ENCODE assay signal across 11 cellular contexts in the genomic region with DNA sequence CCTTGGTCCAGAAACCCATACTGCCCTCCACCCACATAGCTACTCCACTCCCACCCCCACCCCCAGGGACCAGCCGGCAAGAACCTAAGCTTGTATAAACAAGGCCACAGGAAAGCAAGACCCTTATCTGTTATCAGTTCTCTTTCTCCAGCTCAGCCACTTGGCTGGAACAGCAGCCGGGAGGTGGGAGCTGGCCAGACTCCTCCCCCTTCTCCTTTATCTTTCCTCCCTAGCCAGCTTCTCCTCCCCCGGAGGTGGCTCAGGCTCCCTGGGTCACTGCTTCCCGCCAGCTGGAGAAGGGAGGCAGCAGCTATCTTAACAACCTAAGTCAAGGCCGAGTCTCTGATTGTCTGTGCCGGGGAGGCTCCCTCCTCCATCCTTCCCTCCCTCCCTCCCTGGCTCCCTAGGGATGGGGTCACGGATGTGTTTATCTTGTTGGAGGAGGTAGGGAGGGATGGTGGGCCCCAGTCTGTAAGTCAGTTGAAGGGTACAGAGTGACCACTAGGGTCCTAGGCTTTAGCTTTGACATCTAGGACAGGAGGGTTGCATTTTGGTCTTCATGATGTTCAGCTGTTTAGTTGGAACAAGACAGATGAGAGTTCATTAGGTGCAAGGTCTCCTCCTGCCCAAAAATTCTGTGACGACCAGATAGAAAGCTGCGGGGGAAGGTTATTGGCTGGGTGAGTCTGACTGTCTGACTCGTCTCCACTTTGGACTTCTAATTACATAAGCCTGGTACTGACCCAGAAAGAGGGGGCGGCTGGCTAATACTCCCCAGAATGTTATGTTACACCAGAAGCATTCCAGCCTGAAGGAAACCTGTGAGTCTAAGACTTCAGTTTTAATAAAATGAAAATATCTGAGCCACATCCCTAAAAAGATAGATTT. TPM values are rescaled to one million over a fixed set of nuclear protein-coding genes. Genes with fewer than 3 reads are reported as not detected.
DNase-seq lines count a peak whose midpoint lies in the region; ATAC-seq and TF ChIP-seq lines count a peak whose summit lies in the region.
"Had no signal": no experiment of that assay in that cellular context is flagged by ENCODE, and none has a peak within 500 bp of the region (broad histone marks: within the 10 kb centered on the region; RNA-seq: fewer than 3 reads in every experiment).

No MANE protein-coding gene starts in this region.

- ATAC-seq in GM21529 (IDR thresholded peaks at IDR 0.05; ENCODE audit: unreplicated experiment), result no peak

- H3K79me2 ChIP-seq in osteoblast (ENCODE audit: insufficient read depth, low read length), result no peaks in the 10 kb centered on the region

- no peaks in the 10 kb centered on the region for H3K9me3 ChIP-seq in BLaER1
- no peaks in the 10 kb centered on the region for H3K9me3 ChIP-seq in osteoblast (ENCODE audit: low read depth, low read length)
- H3K9me3 ChIP-seq: HAP-1 had no signal

- peak; percentile 86 for DNase-seq in NCI-H82 (lab: John Stamatoyannopoulos, UW)
- DNase-seq in fibroblast of the aortic adventitia (ENCODE audit: low read depth), result peak; percentile 84
- peak; percentile 93 for DNase-seq in osteoblast (ENCODE audit: insufficient read length, low spot score, missing footprints)
- DNase-seq in NCI-H1436 treated with DMSO at 0.1 percent for 48 hours (lab: John Stamatoyannopoulos, UW), result no peak
- DNase-seq in COR-L47 (lab: John Stamatoyannopoulos, UW), result no peak
- no peak for DNase-seq in globus pallidus (ENCODE audit: low spot score)
- DNase-seq: NCI-H1694 treated with DMSO at 0.1 percent for 48 hours had no signal

- H3K4me3 ChIP-seq in BLaER1, result no peak overlapping the region
- no peak overlapping the region for H3K4me3 ChIP-seq in fibroblast of the aortic adventitia (ENCODE audit: low read depth, low read length)
- peak overlapping the region; percentile 46 for H3K4me3 ChIP-seq in osteoblast (ENCODE audit: insufficient read depth, low read length)
- H3K4me3 ChIP-seq: HAP-1 had no signal

- H3K4me2 ChIP-seq in BLaER1 (peak overlapping the region; percentile 68), osteoblast (ENCODE audit: insufficient read depth, low read length) (peak overlapping the region; percentile 67)

- no peak for TF ChIP-seq CTCF in fibroblast of the aortic adventitia (IDR thresholded peaks at IDR 0.05; ENCODE audit: insufficient read depth, low read length)
- TF ChIP-seq CTCF in osteoblast (IDR thresholded peaks at IDR 0.05; ENCODE audit: extremely low read depth, low read depth, low read length), result no peak

- H3K27ac ChIP-seq in BLaER1 (peak overlapping the region; percentile 63; the same call in 1 of the 2 replicates), osteoblast (ENCODE audit: low read depth, low read length) (peak overlapping the region; percentile 72)
- H3K27ac ChIP-seq: epithelial cell of prostate had no signal

- H3K4me1 ChIP-seq in BLaER1, result peaks cover 93% of the 10 kb centered on the region
- H3K4me1 ChIP-seq in osteoblast (ENCODE audit: insufficient read depth, low read length), result peaks cover 20% of the 10 kb centered on the region
- H3K4me1 ChIP-seq: HAP-1 had no signal

- H4K20me1 ChIP-seq in BLaER1 (no peaks in the 10 kb centered on the region), osteoblast (ENCODE audit: insufficient read depth, low read length) (no peaks in the 10 kb centered on the region)

- H3K9ac ChIP-seq in BLaER1, result no peak overlapping the region; the same call in 1 of the 2 replicates

- H2AFZ ChIP-seq in osteoblast (ENCODE audit: low read length), result peak overlapping the region; percentile 79

- H3K27me3 ChIP-seq in BLaER1, result no peaks in the 10 kb centered on the region
- no peaks in the 10 kb centered on the region for H3K27me3 ChIP-seq in osteoblast (ENCODE audit: insufficient read depth, low read length)

- no peaks in the 10 kb centered on the region for H3K36me3 ChIP-seq in BLaER1
- H3K36me3 ChIP-seq in osteoblast (ENCODE audit: insufficient read depth, low read length), result no peaks in the 10 kb centered on the region
- H3K36me3 ChIP-seq: HAP-1 had no signal

RNA-seq across cellular contexts. Expression of gene ZFP36L1, which starts 29.7 kb away (rescaled TPM):
- total RNA-seq in fibroblast of the aortic adventitia (ENCODE audit: low replicate concordance) (24.1 and 53.8 TPM in 2 replicates), osteoblast (46.7 and 47.1 TPM in 2 replicates)

Comparison
In these comparisons a context has a peak if more than half of its experiments do, and no peak if none do; other contexts are left out.
1. DNase-seq: peak in NCI-H82 (single experiment), fibroblast of the aortic adventitia (single experiment) and osteoblast (single experiment); none in NCI-H1436 treated with DMSO at 0.1 percent for 48 hours (single experiment), COR-L47 (single experiment) and globus pallidus (single experiment).